Comparison of ENCODE assay signal across 1 cellular context in the genomic region with DNA sequence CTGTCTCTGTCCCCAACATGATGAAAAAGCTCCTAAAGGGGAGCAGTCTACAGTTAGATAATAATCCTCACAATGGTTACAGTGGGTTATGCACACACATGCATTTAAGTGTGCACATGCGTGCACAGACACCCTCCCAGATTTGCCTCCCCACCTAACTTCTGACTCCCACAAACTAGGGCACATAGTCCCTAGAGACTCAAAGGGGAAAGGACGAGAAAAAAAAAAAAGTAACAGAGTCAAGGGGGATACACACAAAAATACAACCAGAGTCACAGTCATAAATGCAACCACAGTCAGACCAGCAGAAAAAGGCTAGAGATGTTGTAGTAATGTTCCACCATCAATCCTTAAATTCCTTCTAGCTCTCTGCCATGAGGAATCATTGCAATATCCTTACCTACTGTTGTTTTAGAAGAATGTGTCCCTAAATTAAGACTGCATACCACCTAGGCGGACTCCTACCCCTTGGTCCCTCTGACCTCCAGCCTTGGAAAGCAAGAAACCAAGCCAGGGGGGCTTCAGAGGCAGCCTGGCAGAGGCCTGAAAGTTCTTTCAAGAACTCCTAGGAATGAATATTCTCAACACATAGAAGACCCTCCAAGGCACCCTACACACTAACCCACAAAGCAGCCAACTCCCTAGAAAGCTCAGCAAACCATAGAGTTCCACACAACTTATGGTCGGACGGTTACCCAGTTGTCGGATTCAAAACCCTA.
A peak's percentile ranks its signal among the peaks of the same experiment; 100 is the strongest.
TF ChIP-seq lines count a peak whose summit lies in the region.

No MANE protein-coding gene starts in this region.

TF ChIP-seq in K562, 482 proteins besides CTCF, POLR2A, EP300 and RAD21:
- TF ChIP-seq, protein P1, sequence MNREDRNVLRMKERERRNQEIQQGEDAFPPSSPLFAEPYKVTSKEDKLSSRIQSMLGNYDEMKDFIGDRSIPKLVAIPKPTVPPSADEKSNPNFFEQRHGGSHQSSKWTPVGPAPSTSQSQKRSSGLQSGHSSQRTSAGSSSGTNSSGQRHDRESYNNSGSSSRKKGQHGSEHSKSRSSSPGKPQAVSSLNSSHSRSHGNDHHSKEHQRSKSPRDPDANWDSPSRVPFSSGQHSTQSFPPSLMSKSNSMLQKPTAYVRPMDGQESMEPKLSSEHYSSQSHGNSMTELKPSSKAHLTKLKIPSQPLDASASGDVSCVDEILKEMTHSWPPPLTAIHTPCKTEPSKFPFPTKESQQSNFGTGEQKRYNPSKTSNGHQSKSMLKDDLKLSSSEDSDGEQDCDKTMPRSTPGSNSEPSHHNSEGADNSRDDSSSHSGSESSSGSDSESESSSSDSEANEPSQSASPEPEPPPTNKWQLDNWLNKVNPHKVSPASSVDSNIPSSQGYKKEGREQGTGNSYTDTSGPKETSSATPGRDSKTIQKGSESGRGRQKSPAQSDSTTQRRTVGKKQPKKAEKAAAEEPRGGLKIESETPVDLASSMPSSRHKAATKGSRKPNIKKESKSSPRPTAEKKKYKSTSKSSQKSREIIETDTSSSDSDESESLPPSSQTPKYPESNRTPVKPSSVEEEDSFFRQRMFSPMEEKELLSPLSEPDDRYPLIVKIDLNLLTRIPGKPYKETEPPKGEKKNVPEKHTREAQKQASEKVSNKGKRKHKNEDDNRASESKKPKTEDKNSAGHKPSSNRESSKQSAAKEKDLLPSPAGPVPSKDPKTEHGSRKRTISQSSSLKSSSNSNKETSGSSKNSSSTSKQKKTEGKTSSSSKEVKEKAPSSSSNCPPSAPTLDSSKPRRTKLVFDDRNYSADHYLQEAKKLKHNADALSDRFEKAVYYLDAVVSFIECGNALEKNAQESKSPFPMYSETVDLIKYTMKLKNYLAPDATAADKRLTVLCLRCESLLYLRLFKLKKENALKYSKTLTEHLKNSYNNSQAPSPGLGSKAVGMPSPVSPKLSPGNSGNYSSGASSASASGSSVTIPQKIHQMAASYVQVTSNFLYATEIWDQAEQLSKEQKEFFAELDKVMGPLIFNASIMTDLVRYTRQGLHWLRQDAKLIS (CRISPR knock-in tag; IDR thresholded peaks at IDR 0.05) = 0 out of 2 replicates have a peak, but pooled peaks have one; percentile 1
- TF ChIP-seq MECOM (CRISPR knock-in tag; IDR thresholded peaks at IDR 0.05) (peak; percentile 45; the same call in 1 of the 2 replicates), KDM5B (IDR thresholded peaks at IDR 0.05; ENCODE audit: insufficient replicate concordance, low read depth, low read length) (no peak), KAT7 (CRISPR knock-in tag; IDR thresholded peaks at IDR 0.05; ENCODE audit: borderline replicate concordance) (0 out of 2 replicates have a peak, but pooled peaks have one; percentile 10)
